ENCODE assay signal across 9 cellular contexts in genomic region chr10:102135956-102136526, GRCh38. TPM values are rescaled to one million over a fixed set of nuclear protein-coding genes. Genes with fewer than 3 reads are reported as not detected.
A peak's percentile ranks its signal among the peaks of the same experiment; 100 is the strongest.
DNase-seq lines count a peak whose midpoint lies in the region; ATAC-seq and TF ChIP-seq lines count a peak whose summit lies in the region.
"Had no signal": no experiment of that assay in that cellular context is flagged by ENCODE, and none has a peak within 500 bp of the region (broad histone marks: within the 10 kb centered on the region; RNA-seq: fewer than 3 reads in every experiment).

No MANE protein-coding gene starts in this region.

- H3K27me3 ChIP-seq in cardiac muscle cell (no peaks in the 10 kb centered on the region), mammary epithelial cell (ENCODE audit: insufficient read depth, low read length) (no peaks in the 10 kb centered on the region)

- H3K27ac Mint-ChIP-seq in type B pancreatic cell = peak overlapping the region; percentile 100

- no peak for DNase-seq in cardiac muscle cell (ENCODE audit: low read depth in 1 of 2, low spot score in 1 of 2)
- no peak for DNase-seq in Right ventricle myocardium superior
- DNase-seq in NCI-H2227 (lab: John Stamatoyannopoulos, UW; ENCODE audit: unreplicated experiment) = peak; percentile 50
- no peak for DNase-seq in mammary epithelial cell
- no peak for DNase-seq in type B pancreatic cell (ENCODE audit: extremely low spot score, unreplicated experiment)
- DNase-seq: KBM-7 had no signal

- peaks cover 30% of the 10 kb centered on the region for H3K36me3 Mint-ChIP-seq in type B pancreatic cell

- ATAC-seq in Right ventricle myocardium superior (ENCODE audit: poor library complexity) (no peak), HG03460 (IDR thresholded peaks at IDR 0.05; ENCODE audit: unreplicated experiment) (no peak), GM21723 (IDR thresholded peaks at IDR 0.05; ENCODE audit: unreplicated experiment) (no peak), HG02852 (IDR thresholded peaks at IDR 0.05; ENCODE audit: unreplicated experiment) (no peak)

- in situ Hi-C loops in mammary epithelial cell (cut with MboI; ENCODE audit: low sequenced_read_pairs in 2 of 2) = no loop called here

- intact Hi-C loops in Right ventricle myocardium superior (cut with DNase I) = no loop called here
- intact Hi-C loops in mammary epithelial cell (cut with micrococcal nuclease) = no loop called here

- peaks cover 82% of the 10 kb centered on the region for H3K79me2 ChIP-seq in mammary epithelial cell (ENCODE audit: insufficient read depth, low read length)

- H3K4me1 ChIP-seq in cardiac muscle cell (ENCODE audit: low read depth) (peaks cover 33% of the 10 kb centered on the region), mammary epithelial cell (ENCODE audit: insufficient read depth, low read length) (peaks cover 38% of the 10 kb centered on the region)

- 100% methylated on average over 6 of the region's 7 CpGs for WGBS in mammary epithelial cell (ENCODE audit: low coverage, missing lambda C conversion rate)

- H3K4me2 ChIP-seq in mammary epithelial cell (ENCODE audit: insufficient read depth, low read depth, low read length) = peak overlapping the region; percentile 32

- BruUV-seq in mammary epithelial cell (replicated peaks; lab: Mats Ljungman, UMichigan) = no TSS peak

- H4K20me1 ChIP-seq in mammary epithelial cell (ENCODE audit: insufficient read depth, low read length) = peaks cover 27% of the 10 kb centered on the region

- peaks cover 21% of the 10 kb centered on the region for H3K4me1 Mint-ChIP-seq in type B pancreatic cell (ENCODE audit: unreplicated experiment)

- no peak overlapping the region for H3K9ac ChIP-seq in mammary epithelial cell (ENCODE audit: insufficient read depth, low read length)

- H3K4me3 Mint-ChIP-seq in type B pancreatic cell = peak overlapping the region; percentile 48

- H3K4me3 ChIP-seq in cardiac muscle cell (no peak overlapping the region), mammary epithelial cell (replicated peaks in 1 of 3; ENCODE audit: insufficient read depth in 1 of 3, low read depth in 2 of 3, low read length in 3 of 3) (no peak overlapping the region)

- H3K27ac ChIP-seq in cardiac muscle cell (peak overlapping the region; percentile 74), mammary epithelial cell (ENCODE audit: insufficient read depth, low read depth, low read length) (no peak overlapping the region)

- peaks cover 3% of the 10 kb centered on the region for H3K27me3 Mint-ChIP-seq in type B pancreatic cell

- H2AFZ ChIP-seq in mammary epithelial cell (ENCODE audit: low read depth, low read length) = no peak overlapping the region

- no peak for TF ChIP-seq CTCF in cardiac muscle cell (IDR thresholded peaks at IDR 0.05; ENCODE audit: low read depth, low read length)
- no peak for TF ChIP-seq CTCF in mammary epithelial cell (conservative IDR thresholded peaks at IDR 0.05 in 1 of 2, IDR thresholded peaks at IDR 0.05 in 1 of 2; ENCODE audit: extremely low read depth in 1 of 2, insufficient read depth in 1 of 2, low read depth in 1 of 2, low read length in 2 of 2)
- TF ChIP-seq CTCF in type B pancreatic cell (conservative IDR thresholded peaks at IDR 0.05) = no peak

- CTCF ChIA-PET in mammary epithelial cell (lab: Charles Lee; ENCODE audit: low non-redundant PET) = no interaction called here

- H3K9me3 Mint-ChIP-seq in type B pancreatic cell = no peaks in the 10 kb centered on the region

- peaks cover 32% of the 10 kb centered on the region for H3K36me3 ChIP-seq in cardiac muscle cell
- H3K36me3 ChIP-seq in mammary epithelial cell (ENCODE audit: insufficient read depth, low read length) = peaks cover 26% of the 10 kb centered on the region

- dilution Hi-C loops in mammary epithelial cell (cut with HindIII; ENCODE audit: low sequenced_read_pairs) = no loop called here

- H3K9me3 ChIP-seq in cardiac muscle cell (ENCODE audit: low read depth) (no peaks in the 10 kb centered on the region), mammary epithelial cell (replicated peaks; ENCODE audit: insufficient read depth, low read length) (no peaks in the 10 kb centered on the region)

RNA-seq across cellular contexts. Expression of gene PPRC1, which starts 3.2 kb away (rescaled TPM):
- total RNA-seq in cardiac muscle cell = 21.5 and 22.9 TPM in 2 replicates
- polyA plus RNA-seq in cardiac muscle cell = 22.6 and 31.6 TPM in 2 replicates
- total RNA-seq in Right ventricle myocardium superior = 10.5 TPM
- 10 to 100 TPM; 14.5 to 69.0 TPM for total RNA-seq in mammary epithelial cell
- 27.4 TPM for polyA plus RNA-seq in mammary epithelial cell
- polyA minus RNA-seq in mammary epithelial cell = 88.8 TPM
- 48.6 and 51.6 TPM in 2 replicates for total RNA-seq in type B pancreatic cell (ENCODE audit: low replicate concordance)

RNA-seq across cellular contexts. Expression of gene LDB1, which starts 15.9 kb away (rescaled TPM):
- total RNA-seq in cardiac muscle cell (109 and 112 TPM in 2 replicates), Right ventricle myocardium superior (56.2 TPM), mammary epithelial cell (10 to 100 TPM; 54.3 to 77.1 TPM), type B pancreatic cell (ENCODE audit: low replicate concordance) (80.8 and 115 TPM in 2 replicates)
- polyA plus RNA-seq in cardiac muscle cell (42.2 and 44.3 TPM in 2 replicates), mammary epithelial cell (83.6 TPM)
- 192 TPM for polyA minus RNA-seq in mammary epithelial cell

RNA-seq across cellular contexts. Expression of gene NOLC1, which starts 16.1 kb away (rescaled TPM):
- total RNA-seq in cardiac muscle cell (52.3 and 62.2 TPM in 2 replicates), Right ventricle myocardium superior (22.8 TPM), mammary epithelial cell (100 to 1,000 TPM in 1 of 2 donors, 10 to 100 TPM in 1; 51.2 to 116 TPM), type B pancreatic cell (ENCODE audit: low replicate concordance) (74.8 and 88.0 TPM in 2 replicates)
- polyA plus RNA-seq in cardiac muscle cell (56.2 and 74.2 TPM in 2 replicates), mammary epithelial cell (170 TPM)
- 74.5 TPM for polyA minus RNA-seq in mammary epithelial cell
